In genomic region chr3:134809412-134810051, GRCh38 we compare ENCODE assay signal across 2 cellular contexts.
TF ChIP-seq lines count a peak whose summit lies in the region.

No MANE protein-coding gene starts in this region.

TF ChIP-seq in GM23338, 12 proteins besides CTCF, POLR2A, EP300 and RAD21:
- TF ChIP-seq POLR2AphosphoS5 (IDR thresholded peaks at IDR 0.05; ENCODE audit: low read depth) (no peak), EZH2 (IDR thresholded peaks at IDR 0.05; ENCODE audit: low read depth, unreplicated experiment) (no peak), REST (IDR thresholded peaks at IDR 0.05; ENCODE audit: unreplicated experiment) (no peak), JUNB (IDR thresholded peaks at IDR 0.05; ENCODE audit: unreplicated experiment) (no peak), STAT1 (IDR thresholded peaks at IDR 0.05; ENCODE audit: unreplicated experiment) (no peak), ZNF114 (CRISPR knock-in tag; IDR thresholded peaks at IDR 0.05) (no peak), EZH2phosphoT487 (IDR thresholded peaks at IDR 0.05; ENCODE audit: unreplicated experiment) (no peak), ZNF331 (CRISPR knock-in tag; IDR thresholded peaks at IDR 0.05; ENCODE audit: low read depth) (no peak), NANOG (IDR thresholded peaks at IDR 0.05; ENCODE audit: borderline replicate concordance) (no peak), ZNF462 (CRISPR knock-in tag; IDR thresholded peaks at IDR 0.05) (no peak), ETS1 (IDR thresholded peaks at IDR 0.05) (no peak), CREB1 (CRISPR knock-in tag; IDR thresholded peaks at IDR 0.05; ENCODE audit: low read depth) (no peak)

TF ChIP-seq in GM12878, 131 proteins besides CTCF, POLR2A, EP300 and RAD21:
- no peak for TF ChIP-seq SMC3 (IDR thresholded peaks at IDR 0.05; ENCODE audit: borderline replicate concordance, low read length)
- TF ChIP-seq TARDBP (IDR thresholded peaks at IDR 0.05; ENCODE audit: borderline replicate concordance): no peak
- TF ChIP-seq KDM1A (IDR thresholded peaks at IDR 0.05; ENCODE audit: borderline replicate concordance): no peak
- TF ChIP-seq POLR2AphosphoS2 (IDR thresholded peaks at IDR 0.05; ENCODE audit: low read depth, low read length): no peak
- no peak for TF ChIP-seq BCL3 (IDR thresholded peaks at IDR 0.05; ENCODE audit: borderline replicate concordance, insufficient read depth, low read depth, low read length, poor library complexity, severe bottlenecking)
